ENCODE assay signal across 2 cellular contexts in the genomic region with DNA sequence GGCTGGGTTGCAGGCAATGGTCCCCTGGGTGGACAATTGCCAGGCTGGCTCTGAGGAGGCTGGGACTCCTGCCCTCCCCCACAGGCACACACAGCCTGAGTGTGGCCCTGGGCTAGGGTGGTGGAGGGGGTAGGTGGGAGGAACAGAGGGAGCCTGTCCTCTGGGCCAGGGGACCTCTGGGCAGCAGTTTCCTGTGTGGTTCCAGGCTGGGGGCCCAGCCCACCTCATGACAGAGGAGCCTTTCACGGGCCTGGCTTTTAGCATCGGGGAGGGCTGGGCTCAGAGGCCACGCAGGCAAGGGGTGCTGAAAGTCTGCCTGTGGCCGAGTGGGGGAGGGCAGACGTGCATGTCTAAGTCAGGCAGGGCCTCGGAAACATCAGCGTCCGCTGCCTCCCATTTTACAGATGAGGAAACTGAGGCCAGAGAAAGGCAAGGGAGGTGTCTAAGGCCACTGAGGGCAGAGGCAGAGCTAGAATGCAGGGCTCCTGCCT.
TF ChIP-seq lines count a peak whose summit lies in the region.

No MANE protein-coding gene starts in this region.

TF ChIP-seq in HEK293, 187 proteins besides CTCF, POLR2A, EP300 and RAD21:
- TF ChIP-seq ZNF398 (tag by site-specific recombination; IDR thresholded peaks at IDR 0.05) (peak; percentile 52; the same call in 1 of the 2 replicates), ZNF311 (tag by site-specific recombination; IDR thresholded peaks at IDR 0.05; ENCODE audit: borderline replicate concordance) (no peak), GLIS1 (tag by site-specific recombination; IDR thresholded peaks at IDR 0.05) (peak; percentile 89)

TF ChIP-seq in H1, 55 proteins besides CTCF, POLR2A, EP300 and RAD21:
- TF ChIP-seq SP1 (IDR thresholded peaks at IDR 0.05; ENCODE audit: low read depth, low read length) (no peak), CREB1 (IDR thresholded peaks at IDR 0.05) (no peak), CHD1 (IDR thresholded peaks at IDR 0.05; ENCODE audit: low read depth, low read length) (no peak), ATF3 (IDR thresholded peaks at IDR 0.05; ENCODE audit: insufficient read depth, low read depth, low read length) (no peak), CEBPB (IDR thresholded peaks at IDR 0.05; ENCODE audit: low read depth, low read length) (no peak)
- TF ChIP-seq, protein P1, sequence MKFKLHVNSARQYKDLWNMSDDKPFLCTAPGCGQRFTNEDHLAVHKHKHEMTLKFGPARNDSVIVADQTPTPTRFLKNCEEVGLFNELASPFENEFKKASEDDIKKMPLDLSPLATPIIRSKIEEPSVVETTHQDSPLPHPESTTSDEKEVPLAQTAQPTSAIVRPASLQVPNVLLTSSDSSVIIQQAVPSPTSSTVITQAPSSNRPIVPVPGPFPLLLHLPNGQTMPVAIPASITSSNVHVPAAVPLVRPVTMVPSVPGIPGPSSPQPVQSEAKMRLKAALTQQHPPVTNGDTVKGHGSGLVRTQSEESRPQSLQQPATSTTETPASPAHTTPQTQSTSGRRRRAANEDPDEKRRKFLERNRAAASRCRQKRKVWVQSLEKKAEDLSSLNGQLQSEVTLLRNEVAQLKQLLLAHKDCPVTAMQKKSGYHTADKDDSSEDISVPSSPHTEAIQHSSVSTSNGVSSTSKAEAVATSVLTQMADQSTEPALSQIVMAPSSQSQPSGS (IDR thresholded peaks at IDR 0.05; ENCODE audit: low read length): no peak
